In genomic region chr18:74326786-74327185, GRCh38 we compare ENCODE assay signal across 14 cellular contexts. TPM values are rescaled to one million over a fixed set of nuclear protein-coding genes. Genes with fewer than 3 reads are reported as not detected.
DNase-seq lines count a peak whose midpoint lies in the region; FAIRE-seq and TF ChIP-seq lines count a peak whose summit lies in the region.
"Not testable (repeated sequence)": the region's sequence is repeated elsewhere in the genome, so short reads cannot be mapped to it uniquely, and the experiment has no call there.
"Had no signal": no experiment of that assay in that cellular context is flagged by ENCODE, and none has a peak within 500 bp of the region (broad histone marks: within the 10 kb centered on the region; RNA-seq: fewer than 3 reads in every experiment).

No MANE protein-coding gene starts in this region.

- H2BK12ac ChIP-seq in mesenchymal stem cell (ENCODE audit: low read length in 2 of 2) = not testable (repeated sequence)

- H3K9me3 Mint-ChIP-seq in progenitor cell of endocrine pancreas (ENCODE audit: low read depth) = not testable (repeated sequence)

- not testable (repeated sequence) for H2BK15ac ChIP-seq in mesenchymal stem cell (ENCODE audit: low read depth, poor library complexity, severe bottlenecking)

- not testable (repeated sequence) for H3K18ac ChIP-seq in mesenchymal stem cell (ENCODE audit: low read depth in 1 of 2, low read length in 2 of 2)

- not testable (repeated sequence) for H2BK120ac ChIP-seq in mesenchymal stem cell (ENCODE audit: low read depth, low read length)

- H3K79me1 ChIP-seq in mesenchymal stem cell (replicated peaks; ENCODE audit: low read length, poor library complexity, severe bottlenecking) = not testable (repeated sequence)

- not testable (repeated sequence) for H3K36me3 Mint-ChIP-seq in progenitor cell of endocrine pancreas (ENCODE audit: insufficient read depth)

- not testable (repeated sequence) for H3K23ac ChIP-seq in mesenchymal stem cell (ENCODE audit: low read length in 2 of 2)

- H3K9ac ChIP-seq in mesenchymal stem cell (ENCODE audit: low read length) = not testable (repeated sequence)

- peak overlapping the region; percentile 40 for H3K27ac ChIP-seq in mesenchymal stem cell (ENCODE audit: low read length, poor library complexity, severe bottlenecking)
- H3K27ac ChIP-seq in spleen = peak overlapping the region in 6 of 8 donors; percentile 9 to 69 (median 30)

- peak; percentile 96 for FAIRE-seq in RCC 7860 (lab: Jason Lieb, UNC)

- not testable (repeated sequence) for H2AK5ac ChIP-seq in mesenchymal stem cell (ENCODE audit: low read length, severe bottlenecking)

- intact Hi-C loops in spleen (cut with DNase I; ENCODE audit: low total_unique reads) = not testable (repeated sequence)

- not testable (repeated sequence) for TF ChIP-seq POLR2A in spleen (IDR thresholded peaks at IDR 0.05)

- H3K27me3 Mint-ChIP-seq in progenitor cell of endocrine pancreas = not testable (repeated sequence)

- H3K4me1 Mint-ChIP-seq in progenitor cell of endocrine pancreas (ENCODE audit: low read depth) = peaks cover 18% of the 10 kb centered on the region

- H3K27me3 ChIP-seq in mesenchymal stem cell (ENCODE audit: control insufficient read depth in 1 of 2, insufficient read depth in 1 of 2, low read length in 2 of 2); spleen (replicated peaks in 1 of 7): not testable (repeated sequence)

- H2AFZ ChIP-seq in mesenchymal stem cell (ENCODE audit: low read depth, low read length) = not testable (repeated sequence)

- peak; percentile 72 for DNase-seq in RCC 7860 (ENCODE audit: low spot score)
- peak; percentile 56 for DNase-seq in glomerular visceral epithelial cell (ENCODE audit: extremely low spot score)
- peak; percentile 44 for DNase-seq in kidney tubule cell (ENCODE audit: low spot score)
- DNase-seq in mesenchymal stem cell; progenitor cell of endocrine pancreas (ENCODE audit: low spot score, unreplicated experiment); spleen: not testable (repeated sequence)

- not testable (repeated sequence) for H3K4ac ChIP-seq in mesenchymal stem cell (ENCODE audit: low read depth in 1 of 2, low read length in 2 of 2)

- not testable (repeated sequence) for TF ChIP-seq CTCF in progenitor cell of endocrine pancreas (IDR thresholded peaks at IDR 0.05; ENCODE audit: unreplicated experiment); spleen (IDR thresholded peaks at IDR 0.05 in 8 of 11, conservative IDR thresholded peaks at IDR 0.05 in 3 of 11)

- H3K14ac ChIP-seq in mesenchymal stem cell (ENCODE audit: low read length in 2 of 2) = not testable (repeated sequence)

- H3K4me2 ChIP-seq in mesenchymal stem cell (ENCODE audit: low read length, poor library complexity, severe bottlenecking) = not testable (repeated sequence)

- H3K4me3 Mint-ChIP-seq in progenitor cell of endocrine pancreas (ENCODE audit: low read depth) = not testable (repeated sequence)

- H2BK5ac ChIP-seq in mesenchymal stem cell (ENCODE audit: low read depth, low read length, poor library complexity, severe bottlenecking) = not testable (repeated sequence)

- H4K91ac ChIP-seq in mesenchymal stem cell (ENCODE audit: low read length) = not testable (repeated sequence)

- H3K4me1 ChIP-seq in mesenchymal stem cell (ENCODE audit: control insufficient read depth, insufficient read depth, low read depth, low read length); spleen: not testable (repeated sequence)

- H3K27ac Mint-ChIP-seq in progenitor cell of endocrine pancreas = peak overlapping the region; percentile 96

- not testable (repeated sequence) for H3K9me3 ChIP-seq in mesenchymal stem cell (ENCODE audit: control insufficient read depth, low read length); spleen

- not testable (repeated sequence) for H4K8ac ChIP-seq in mesenchymal stem cell (ENCODE audit: low read length)

- H3K36me3 ChIP-seq in mesenchymal stem cell (ENCODE audit: control insufficient read depth in 1 of 2, insufficient read depth in 2 of 2, low read depth in 1 of 2, low read length in 2 of 2); spleen: not testable (repeated sequence)

- 61% methylated on average over 3 of the region's 3 CpGs for WGBS in mesenchymal stem cell
- WGBS in spleen, 5 donors = 91 to 95% (median 94%) methylated on average over 3 of the region's 3 CpGs

- not testable (repeated sequence) for H3K4me3 ChIP-seq in mesenchymal stem cell (ENCODE audit: insufficient read depth in 1 of 2, low read depth in 1 of 2, low read length in 2 of 2); spleen

RNA-seq across cellular contexts. Expression of gene C18orf63, which starts 11.1 kb away (rescaled TPM):
- not detected for polyA plus RNA-seq in mesenchymal stem cell (2013, experiment 1 of 2)
- polyA plus RNA-seq in mesenchymal stem cell (2013, experiment 2 of 2) = not detected
- total RNA-seq in progenitor cell of endocrine pancreas = not detected in 2 replicates
- under 1 TPM in 3 of 7 donors, not detected in 4; 0.13 to 0.18 (median 0.14) TPM for total RNA-seq in spleen
- under 1 TPM in 1 of 3 donors, not detected in 2; 0.02 TPM for polyA plus RNA-seq in spleen
- total RNA-seq: CD4-positive, alpha-beta T cell; CD8-positive, alpha-beta memory T cell; GM12878; GM23248; H1; H7 had no signal
- polyA plus RNA-seq: A549; CD14-positive monocyte; CD8-positive, alpha-beta memory T cell; GM12878; GM23248; H1 had no signal

RNA-seq across cellular contexts. Expression of gene CYB5A, which starts 35.0 kb away (rescaled TPM):
- polyA plus RNA-seq in mesenchymal stem cell (2013, experiment 1 of 2) = 65.7 TPM
- polyA plus RNA-seq in mesenchymal stem cell (2013, experiment 2 of 2) = 74.5 TPM
- 213 and 223 TPM in 2 replicates for total RNA-seq in progenitor cell of endocrine pancreas
- total RNA-seq in spleen = 100 to 1,000 TPM in 4 of 7 donors, 10 to 100 TPM in 3; 54.6 to 135 (median 115) TPM
- polyA plus RNA-seq in spleen = 100 to 1,000 TPM in 2 of 3 donors, 10 to 100 TPM in 1; 77.9 to 137 (median 107) TPM
